In genomic region chr1:150464422-150464826, GRCh38 we compare ENCODE assay signal across 8 cellular contexts. TPM values are rescaled to one million over a fixed set of nuclear protein-coding genes. Genes with fewer than 3 reads are reported as not detected.
DNase-seq lines count a peak whose midpoint lies in the region; ATAC-seq and TF ChIP-seq lines count a peak whose summit lies in the region.

No MANE protein-coding gene starts in this region.

- H3K9me3 Mint-ChIP-seq in central memory CD8-positive, alpha-beta T cell = no peaks in the 10 kb centered on the region

- no peak overlapping the region for H3K4me3 ChIP-seq in left lung

- TF ChIP-seq CTCF in left lung (IDR thresholded peaks at IDR 0.05) = peak; percentile 65 to 66

- DNase-seq in 8988T (peak; percentile 34), GM19238 (ENCODE audit: insufficient read length, low spot score) (peak; percentile 58), NCI-H2196 (lab: John Stamatoyannopoulos, UW; ENCODE audit: unreplicated experiment) (peak; percentile 78), left lung (peak in 1 of 2 donors; percentile 43)
- DNase-seq in activated CD4-positive, CD25-positive, alpha-beta regulatory T cell treated with anti-CD3 and anti-CD28 coated beads, Interleukin-2, amount 50 U/mL, for 72 hours = peak; percentile 64
- peak; percentile 53 to 59 for DNase-seq in central memory CD8-positive, alpha-beta T cell (ENCODE audit: low spot score in 2 of 2)
- peak; percentile 51 for DNase-seq in stimulated activated CD8-positive, alpha-beta memory T cell treated with anti-CD3 and anti-CD28 coated beads, Interleukin-12 subunit alpha, Interleukin-12 subunit beta, amount 100 ng/mL, for 1 hour (ENCODE audit: low read depth)

- no peak overlapping the region for H3K4me3 Mint-ChIP-seq in central memory CD8-positive, alpha-beta T cell

- no peaks in the 10 kb centered on the region for H3K27me3 ChIP-seq in left lung

- H3K36me3 ChIP-seq in left lung = peaks cover 0 to 80% of the 10 kb centered on the region in 2 donors

- intact Hi-C loops in left lung (cut with DNase I) = no loop called here

- no peaks in the 10 kb centered on the region for H3K4me1 ChIP-seq in left lung

- H3K36me3 Mint-ChIP-seq in central memory CD8-positive, alpha-beta T cell (ENCODE audit: insufficient read depth) = peaks cover 46% of the 10 kb centered on the region

- H3K27me3 Mint-ChIP-seq in central memory CD8-positive, alpha-beta T cell = no peaks in the 10 kb centered on the region

- H3K27ac Mint-ChIP-seq in central memory CD8-positive, alpha-beta T cell (ENCODE audit: low read depth) = peak overlapping the region; percentile 44

- H3K27ac ChIP-seq in left lung = no peak overlapping the region

- H3K9me3 ChIP-seq in left lung = no peaks in the 10 kb centered on the region

- H3K4me1 Mint-ChIP-seq in central memory CD8-positive, alpha-beta T cell = no peaks in the 10 kb centered on the region

- ATAC-seq in central memory CD8-positive, alpha-beta T cell (replicated peaks; ENCODE audit: extremely low read depth, poor library complexity, severe bottlenecking) = peak; percentile 24
- ATAC-seq in left lung (peak; percentile 90), HG02840 (IDR thresholded peaks at IDR 0.05; ENCODE audit: low FRiP score, unreplicated experiment) (no peak)

RNA-seq across cellular contexts. Expression of gene TARS2, which starts 22.8 kb away (rescaled TPM):
- 10 to 100 TPM; 18.5 to 21.7 TPM for total RNA-seq in left lung

RNA-seq across cellular contexts. Expression of gene ECM1, which starts 43.5 kb away (rescaled TPM):
- 10 to 100 TPM; 21.3 to 65.2 TPM for total RNA-seq in left lung

RNA-seq across cellular contexts. Expression of gene FALEC, which starts 51.1 kb away (rescaled TPM):
- not detected for total RNA-seq in left lung
